11 cellular contexts compared by ENCODE assay signal in genomic region chr1:169681094-169681493, GRCh38. TPM values are rescaled to one million over a fixed set of nuclear protein-coding genes. Genes with fewer than 3 reads are reported as not detected.
A peak's percentile ranks its signal among the peaks of the same experiment; 100 is the strongest.
DNase-seq lines count a peak whose midpoint lies in the region; ATAC-seq and TF ChIP-seq lines count a peak whose summit lies in the region.
"Had no signal": no experiment of that assay in that cellular context is flagged by ENCODE, and none has a peak within 500 bp of the region (broad histone marks: within the 10 kb centered on the region; RNA-seq: fewer than 3 reads in every experiment).

No MANE protein-coding gene starts in this region.

- H3K27me3 ChIP-seq in Loucy (ENCODE audit: insufficient read depth, low read length, poor library complexity, severe bottlenecking) = no peaks in the 10 kb centered on the region
- no peaks in the 10 kb centered on the region for H3K27me3 ChIP-seq in uterus
- peaks cover 0 to 3% (median 0%) of the 10 kb centered on the region in 3 donors for H3K27me3 ChIP-seq in psoas muscle (ENCODE audit: insufficient read depth in 3 of 3, low read length in 2 of 3)

- H3K79me2 ChIP-seq in Loucy (ENCODE audit: insufficient read depth, low read length) = no peaks in the 10 kb centered on the region

- H3K9me2 ChIP-seq in Loucy (replicated peaks; ENCODE audit: low read depth, low read length) = no peaks in the 10 kb centered on the region

- WGBS in psoas muscle, 3 donors = 31 to 34% (median 33%) methylated on average over 2 of the region's 2 CpGs

- peaks cover 50% of the 10 kb centered on the region for H3K4me1 ChIP-seq in Loucy (ENCODE audit: insufficient read depth, low read length, poor library complexity, severe bottlenecking)
- no peaks in the 10 kb centered on the region for H3K4me1 ChIP-seq in uterus
- H3K4me1 ChIP-seq in psoas muscle = no peaks in the 10 kb centered on the region

- POLR2A ChIA-PET in activated CD4-positive, alpha-beta memory T cell treated with anti-CD3 and anti-CD28 coated beads for 36 hours (lab: Charles Lee) = interaction anchor here (0.6 to 5.4 kb wide), 6 partner anchors 10 to 85 kb away, joined by 3 to 35 read pairs (median 4); no protein-coding TSS in a partner anchor
- POLR2A ChIA-PET in activated CD4-positive, alpha-beta memory T cell treated with anti-CD3 and anti-CD28 coated beads, Interleukin-2, amount 10 ng/mL, durations not matched to agents 7 days and 5 days (lab: Charles Lee) = interaction anchor here (1.3 to 4.7 kb wide), 2 partner anchors 11 to 29 kb away, joined by 3 to 43 read pairs; no protein-coding TSS in a partner anchor

- CTCF ChIA-PET in activated CD4-positive, alpha-beta memory T cell treated with anti-CD3 and anti-CD28 coated beads for 36 hours (lab: Charles Lee) = interaction anchor here (1.2 to 4.7 kb wide), 4 partner anchors 11 to 95 kb away, joined by 4 to 41 read pairs (median 14); partner anchors contain the start of gene F5
- CTCF ChIA-PET in activated CD4-positive, alpha-beta memory T cell treated with anti-CD3 and anti-CD28 coated beads, Interleukin-2, amount 10 ng/mL, durations not matched to agents 7 days and 5 days (lab: Charles Lee) = interaction anchor here (1.6 kb wide), 2 partner anchors 10 to 95 kb away, joined by 4 read pairs; partner anchors contain the start of gene F5

- H3K36me3 Mint-ChIP-seq in activated CD4-positive, alpha-beta memory T cell treated with anti-CD3 and anti-CD28 coated beads for 36 hours = no peaks in the 10 kb centered on the region
- no peaks in the 10 kb centered on the region for H3K36me3 Mint-ChIP-seq in activated CD4-positive, alpha-beta memory T cell treated with anti-CD3 and anti-CD28 coated beads, Interleukin-2, amount 10 ng/mL, durations not matched to agents 7 days and 5 days (ENCODE audit: low read depth)
- no peaks in the 10 kb centered on the region for H3K36me3 Mint-ChIP-seq in stimulated activated effector memory CD8-positive, alpha-beta T cell treated with anti-CD3 and anti-CD28 coated beads, Interleukin-12 subunit alpha, Interleukin-12 subunit beta, amount 100 ng/mL, for 72 hours
- H3K36me3 Mint-ChIP-seq in CD14-positive monocyte = no peaks in the 10 kb centered on the region

- H3F3A ChIP-seq in Loucy (ENCODE audit: low read depth) = no peaks in the 10 kb centered on the region

- H3K4me3 ChIP-seq in Loucy (ENCODE audit: low read length, poor library complexity, severe bottlenecking) (no peak overlapping the region), uterus (no peak overlapping the region), psoas muscle (no peak overlapping the region)

- peak overlapping the region; percentile 43 for H3K9ac ChIP-seq in Loucy (ENCODE audit: low read depth, low read length, poor library complexity, severe bottlenecking)

- peaks cover 57% of the 10 kb centered on the region for H3K4me1 Mint-ChIP-seq in activated CD4-positive, alpha-beta memory T cell treated with anti-CD3 and anti-CD28 coated beads for 36 hours (ENCODE audit: low read depth)
- H3K4me1 Mint-ChIP-seq in activated CD4-positive, alpha-beta memory T cell treated with anti-CD3 and anti-CD28 coated beads, Interleukin-2, amount 10 ng/mL, durations not matched to agents 7 days and 5 days = peaks cover 35% of the 10 kb centered on the region
- H3K4me1 Mint-ChIP-seq in stimulated activated effector memory CD8-positive, alpha-beta T cell treated with anti-CD3 and anti-CD28 coated beads, Interleukin-12 subunit alpha, Interleukin-12 subunit beta, amount 100 ng/mL, for 72 hours = peaks cover 36% of the 10 kb centered on the region
- peaks cover 18% of the 10 kb centered on the region for H3K4me1 Mint-ChIP-seq in CD14-positive monocyte

- H3K36me3 ChIP-seq in Loucy (ENCODE audit: insufficient read depth, low read length) (no peaks in the 10 kb centered on the region), uterus (no peaks in the 10 kb centered on the region), psoas muscle (ENCODE audit: insufficient read depth in 1 of 2, low read depth in 1 of 2) (no peaks in the 10 kb centered on the region)

- no peak for TF ChIP-seq POLR2A in uterus (IDR thresholded peaks at IDR 0.05)

- H3K27me3 Mint-ChIP-seq in activated CD4-positive, alpha-beta memory T cell treated with anti-CD3 and anti-CD28 coated beads for 36 hours = no peaks in the 10 kb centered on the region
- H3K27me3 Mint-ChIP-seq in activated CD4-positive, alpha-beta memory T cell treated with anti-CD3 and anti-CD28 coated beads, Interleukin-2, amount 10 ng/mL, durations not matched to agents 7 days and 5 days = no peaks in the 10 kb centered on the region
- peaks cover 0 to 2% (median 0%) of the 10 kb centered on the region in 3 donors for H3K27me3 Mint-ChIP-seq in CD14-positive monocyte (ENCODE audit: low read depth in 3 of 3)

- DNase-seq in activated CD4-positive, alpha-beta memory T cell treated with anti-CD3 and anti-CD28 coated beads for 36 hours = no peak
- DNase-seq in activated CD4-positive, alpha-beta memory T cell treated with anti-CD3 and anti-CD28 coated beads, Interleukin-2, amount 10 ng/mL, durations not matched to agents 7 days and 5 days = no peak
- no peak for DNase-seq in stimulated activated effector memory CD8-positive, alpha-beta T cell treated with anti-CD3 and anti-CD28 coated beads, Interleukin-12 subunit alpha, Interleukin-12 subunit beta, amount 100 ng/mL, for 72 hours (ENCODE audit: low spot score in 2 of 2)
- DNase-seq in uterus = no peak
- DNase-seq in CD14-positive monocyte (ENCODE audit: low spot score) = no peak
- DNase-seq in psoas muscle = no peak
- DNase-seq: erythroblast, kidney, nucleus accumbens had no signal

- H3K4me2 ChIP-seq in Loucy (ENCODE audit: low read depth, low read length, poor library complexity, severe bottlenecking) = peak overlapping the region; percentile 8

- H3K9me3 ChIP-seq in Loucy (ENCODE audit: insufficient read depth, low read depth, low read length) = no peaks in the 10 kb centered on the region
- H3K9me3 ChIP-seq in uterus = no peaks in the 10 kb centered on the region
- no peaks in the 10 kb centered on the region for H3K9me3 ChIP-seq in psoas muscle

- H3K9me3 Mint-ChIP-seq in activated CD4-positive, alpha-beta memory T cell treated with anti-CD3 and anti-CD28 coated beads for 36 hours = no peaks in the 10 kb centered on the region
- no peaks in the 10 kb centered on the region for H3K9me3 Mint-ChIP-seq in activated CD4-positive, alpha-beta memory T cell treated with anti-CD3 and anti-CD28 coated beads, Interleukin-2, amount 10 ng/mL, durations not matched to agents 7 days and 5 days
- H3K9me3 Mint-ChIP-seq in stimulated activated effector memory CD8-positive, alpha-beta T cell treated with anti-CD3 and anti-CD28 coated beads, Interleukin-12 subunit alpha, Interleukin-12 subunit beta, amount 100 ng/mL, for 72 hours = no peaks in the 10 kb centered on the region
- H3K9me3 Mint-ChIP-seq in CD14-positive monocyte = no peaks in the 10 kb centered on the region

- peak overlapping the region; percentile 21 for H2AFZ ChIP-seq in Loucy (ENCODE audit: low read length)

- H4K20me1 ChIP-seq in Loucy (ENCODE audit: insufficient read depth, low read length, poor library complexity, severe bottlenecking) = no peaks in the 10 kb centered on the region

- ATAC-seq in GM21717 (IDR thresholded peaks at IDR 0.05; ENCODE audit: unreplicated experiment) = peak; percentile 32
- ATAC-seq in stimulated activated effector memory CD8-positive, alpha-beta T cell treated with anti-CD3 and anti-CD28 coated beads, Interleukin-12 subunit alpha, Interleukin-12 subunit beta, amount 100 ng/mL, for 72 hours = peak; percentile 28
- no peak for ATAC-seq in psoas muscle

- peak overlapping the region; percentile 46 for H3K4me3 Mint-ChIP-seq in activated CD4-positive, alpha-beta memory T cell treated with anti-CD3 and anti-CD28 coated beads for 36 hours
- H3K4me3 Mint-ChIP-seq in activated CD4-positive, alpha-beta memory T cell treated with anti-CD3 and anti-CD28 coated beads, Interleukin-2, amount 10 ng/mL, durations not matched to agents 7 days and 5 days = no peak overlapping the region
- H3K4me3 Mint-ChIP-seq in stimulated activated effector memory CD8-positive, alpha-beta T cell treated with anti-CD3 and anti-CD28 coated beads, Interleukin-12 subunit alpha, Interleukin-12 subunit beta, amount 100 ng/mL, for 72 hours = peak overlapping the region; percentile 33
- H3K4me3 Mint-ChIP-seq in CD14-positive monocyte = no peak overlapping the region

- no peak for TF ChIP-seq CTCF in Loucy (conservative IDR thresholded peaks at IDR 0.05; ENCODE audit: low read length)
- no peak for TF ChIP-seq CTCF in uterus (IDR thresholded peaks at IDR 0.05)
- TF ChIP-seq CTCF in CD14-positive monocyte (IDR thresholded peaks at IDR 0.05) = no peak
- no peak for TF ChIP-seq CTCF in psoas muscle (IDR thresholded peaks at IDR 0.05)

- H3K27ac Mint-ChIP-seq in activated CD4-positive, alpha-beta memory T cell treated with anti-CD3 and anti-CD28 coated beads for 36 hours = peak overlapping the region; percentile 90
- H3K27ac Mint-ChIP-seq in activated CD4-positive, alpha-beta memory T cell treated with anti-CD3 and anti-CD28 coated beads, Interleukin-2, amount 10 ng/mL, durations not matched to agents 7 days and 5 days = no peak overlapping the region
- H3K27ac Mint-ChIP-seq in stimulated activated effector memory CD8-positive, alpha-beta T cell treated with anti-CD3 and anti-CD28 coated beads, Interleukin-12 subunit alpha, Interleukin-12 subunit beta, amount 100 ng/mL, for 72 hours = peak overlapping the region; percentile 82
- peak overlapping the region in 1 of 7 donors; percentile 29 for H3K27ac Mint-ChIP-seq in CD14-positive monocyte

- intact Hi-C loops in activated CD4-positive, alpha-beta memory T cell treated with anti-CD3 and anti-CD28 coated beads for 36 hours (cut with micrococcal nuclease) = no loop called here
- intact Hi-C loops in uterus (cut with DNase I; ENCODE audit: low total_unique reads) (no loop called here), CD14-positive monocyte (cut with micrococcal nuclease) (no loop called here), psoas muscle (cut with DNase I) (no loop called here)

- H3K27ac ChIP-seq in uterus (no peak overlapping the region), psoas muscle (no peak overlapping the region)

RNA-seq across cellular contexts. Expression of gene SELL, which starts 30.3 kb away (rescaled TPM):
- total RNA-seq in activated CD4-positive, alpha-beta memory T cell treated with anti-CD3 and anti-CD28 coated beads for 36 hours = 100 to 1,000 TPM; 103 to 110 TPM
- total RNA-seq in activated CD4-positive, alpha-beta memory T cell treated with anti-CD3 and anti-CD28 coated beads, Interleukin-2, amount 10 ng/mL, durations not matched to agents 7 days and 5 days = 100 to 1,000 TPM; 297 to 316 TPM
- total RNA-seq in uterus (1 to 10 TPM in 1 of 4 donors, under 1 TPM in 2, not detected in 1; 0.29 to 2.6 (median 0.70) TPM), psoas muscle (1 to 10 TPM; 1.1 to 3.1 (median 1.8) TPM)
- polyA plus RNA-seq in CD14-positive monocyte (1,000 to 10,000 TPM; 1,118 to 1,885 TPM), psoas muscle (under 1 TPM; 0.14 to 0.35 (median 0.33) TPM)

RNA-seq across cellular contexts. Expression of gene SELP, which starts 51.2 kb away (rescaled TPM):
- under 1 TPM; 0.70 to 0.97 TPM for total RNA-seq in activated CD4-positive, alpha-beta memory T cell treated with anti-CD3 and anti-CD28 coated beads for 36 hours
- total RNA-seq in activated CD4-positive, alpha-beta memory T cell treated with anti-CD3 and anti-CD28 coated beads, Interleukin-2, amount 10 ng/mL, durations not matched to agents 7 days and 5 days = under 1 TPM; 0.45 to 0.83 TPM
- total RNA-seq in uterus (10 to 100 TPM in 3 of 4 donors, 1 to 10 TPM in 1; 6.8 to 32.3 (median 27.4) TPM), psoas muscle (1 to 10 TPM; 1.3 to 3.9 (median 1.5) TPM)
- polyA plus RNA-seq in CD14-positive monocyte (1 to 10 TPM in 1 of 2 donors, under 1 TPM in 1; 0.84 to 1.4 TPM), psoas muscle (1 to 10 TPM; 1.1 to 1.3 (median 1.3) TPM)

RNA-seq across cellular contexts. Expression of gene SELE, which starts 52.8 kb away (rescaled TPM):
- not detected for total RNA-seq in activated CD4-positive, alpha-beta memory T cell treated with anti-CD3 and anti-CD28 coated beads for 36 hours
- not detected for total RNA-seq in activated CD4-positive, alpha-beta memory T cell treated with anti-CD3 and anti-CD28 coated beads, Interleukin-2, amount 10 ng/mL, durations not matched to agents 7 days and 5 days
- total RNA-seq in uterus (1 to 10 TPM in 2 of 4 donors, under 1 TPM in 2; under 0.01 to 7.9 (median 3.2) TPM), psoas muscle (1 to 10 TPM in 1 of 4 donors, under 1 TPM in 2, not detected in 1; 0.12 to 1.3 (median 0.62) TPM)
- polyA plus RNA-seq in CD14-positive monocyte (not detected), psoas muscle (under 1 TPM; 0.14 to 0.36 (median 0.17) TPM)

Comparison
In these comparisons a context has a peak if more than half of its experiments do, and no peak if none do; other contexts are left out.
1. H3K4me3 Mint-ChIP-seq: peak in activated CD4-positive, alpha-beta memory T cell treated with anti-CD3 and anti-CD28 coated beads for 36 hours (single experiment) and stimulated activated effector memory CD8-positive, alpha-beta T cell treated with anti-CD3 and anti-CD28 coated beads, Interleukin-12 subunit alpha, Interleukin-12 subunit beta, amount 100 ng/mL, for 72 hours (single experiment); none in activated CD4-positive, alpha-beta memory T cell treated with anti-CD3 and anti-CD28 coated beads, Interleukin-2, amount 10 ng/mL, durations not matched to agents 7 days and 5 days (single experiment) and CD14-positive monocyte (0 of 2).
2. ATAC-seq: peak in GM21717 (single experiment) and stimulated activated effector memory CD8-positive, alpha-beta T cell treated with anti-CD3 and anti-CD28 coated beads, Interleukin-12 subunit alpha, Interleukin-12 subunit beta, amount 100 ng/mL, for 72 hours (single experiment); none in psoas muscle (0 of 4).
3. RNA of gene SELL, which starts 30.3 kb away (total RNA-seq): 297 to 316 TPM in activated CD4-positive, alpha-beta memory T cell treated with anti-CD3 and anti-CD28 coated beads, Interleukin-2, amount 10 ng/mL, durations not matched to agents 7 days and 5 days and 103 to 110 TPM in activated CD4-positive, alpha-beta memory T cell treated with anti-CD3 and anti-CD28 coated beads for 36 hours; 1.1 to 3.1 TPM in psoas muscle and 0.29 to 2.6 TPM in uterus; every median in the first group is over 10 times any median in the second.